7 cellular contexts compared by ENCODE assay signal in genomic region chr13:47800593-47800992, GRCh38.
"Had no signal": no experiment of that assay in that cellular context is flagged by ENCODE, and none has a peak within 500 bp of the region (broad histone marks: within the 10 kb centered on the region; RNA-seq: fewer than 3 reads in every experiment).

No MANE protein-coding gene starts in this region.

- ATAC-seq: HCT116, K562 had no signal

- DNase-seq: GM23248, GOT3, H7, HFFc6, IMR-90 had no signal

- H3K9me3 Mint-ChIP-seq: HFFc6 had no signal

- H3K4me3 Mint-ChIP-seq: HFFc6 had no signal

- H3K27ac Mint-ChIP-seq: HFFc6 had no signal
